In the genomic region with DNA sequence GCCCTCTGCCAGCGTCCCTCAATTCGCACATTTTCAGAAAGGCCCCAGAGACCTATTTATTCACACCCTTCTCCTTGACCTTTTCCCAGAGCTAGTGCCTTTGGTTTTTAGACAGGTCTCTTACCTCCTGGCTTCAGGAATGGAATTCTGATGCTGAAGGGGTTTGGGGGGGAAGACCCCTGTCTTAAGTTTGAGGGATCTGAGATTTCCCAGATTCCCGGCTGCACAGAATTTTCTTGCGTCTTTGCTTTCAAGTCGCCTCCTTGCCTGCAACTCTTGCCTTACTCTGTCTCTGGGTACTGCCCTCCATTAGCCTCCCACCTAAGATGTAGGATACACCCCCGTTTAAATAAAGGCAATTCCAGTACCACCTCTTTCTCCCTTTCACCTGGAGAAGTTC, we compare ENCODE assay signal across 8 cellular contexts. TPM values are rescaled to one million over a fixed set of nuclear protein-coding genes. Genes with fewer than 3 reads are reported as not detected.
DNase-seq lines count a peak whose midpoint lies in the region; ATAC-seq and TF ChIP-seq lines count a peak whose summit lies in the region.
"Had no signal": no experiment of that assay in that cellular context is flagged by ENCODE, and none has a peak within 500 bp of the region (broad histone marks: within the 10 kb centered on the region; RNA-seq: fewer than 3 reads in every experiment).

No MANE protein-coding gene starts in this region.

- H3K27ac ChIP-seq in HEK293 (ENCODE audit: extremely low read depth, low read depth, low read length) (peak overlapping the region; percentile 89), iPS-18a (ENCODE audit: low read length) (no peak overlapping the region), smooth muscle cell (ENCODE audit: low read depth) (peak overlapping the region; percentile 53)

- peaks cover 0 to 54% of the 10 kb centered on the region in 2 experiments; a peak in 2 of 3 replicates for H3K36me3 ChIP-seq in HEK293 (ENCODE audit: control insufficient read depth in 2 of 2, insufficient read depth in 1 of 2, low read length in 2 of 2)
- H3K36me3 ChIP-seq in iPS-18a (ENCODE audit: control insufficient read depth, low read depth, low read length) = no peaks in the 10 kb centered on the region
- no peaks in the 10 kb centered on the region for H3K36me3 ChIP-seq in smooth muscle cell (ENCODE audit: low read depth)

- ATAC-seq in HG02610 (IDR thresholded peaks at IDR 0.05; ENCODE audit: unreplicated experiment) = no peak

- H3K9me3 ChIP-seq in HEK293 (ENCODE audit: control insufficient read depth, insufficient read depth, low read depth, low read length) = no peaks in the 10 kb centered on the region
- no peaks in the 10 kb centered on the region for H3K9me3 ChIP-seq in iPS-18a (ENCODE audit: control insufficient read depth, low read depth, low read length)
- H3K9me3 ChIP-seq in smooth muscle cell (replicated peaks; ENCODE audit: low read depth) = no peaks in the 10 kb centered on the region

- TF ChIP-seq CTCF in HEK293 (tag by site-specific recombination; IDR thresholded peaks at IDR 0.05) (no peak), smooth muscle cell (IDR thresholded peaks at IDR 0.05; ENCODE audit: borderline replicate concordance, insufficient read depth, poor library complexity, severe bottlenecking) (no peak)

- H3K4me1 ChIP-seq in HEK293 (ENCODE audit: control insufficient read depth, insufficient read depth, low read length) (peaks cover 7% of the 10 kb centered on the region), iPS-18a (ENCODE audit: control insufficient read depth, low read depth, low read length) (peaks cover 59% of the 10 kb centered on the region), smooth muscle cell (ENCODE audit: low read depth) (peaks cover 34% of the 10 kb centered on the region)

- whole genome bisulfite sequencing in smooth muscle cell (ENCODE audit: low lambda C conversion rate) = 16% methylated on average over 6 of the region's 6 CpGs

- peaks cover 10% of the 10 kb centered on the region for H3F3A ChIP-seq in smooth muscle cell (ENCODE audit: low read depth)

- H4K20me1 ChIP-seq in smooth muscle cell (ENCODE audit: low read depth) = peaks cover 7% of the 10 kb centered on the region

- CTCF ChIA-PET in HEK293 (lab: Yijun Ruan, JAX) = interaction anchor here (0.6 kb wide), 1 partner anchor 554 kb away, joined by 6 read pairs; no protein-coding TSS in a partner anchor
- CTCF ChIA-PET in activated CD4-positive, alpha-beta memory T cell treated with anti-CD3 and anti-CD28 coated beads, Interleukin-2, amount 10 ng/mL, durations not matched to agents 7 days and 5 days (lab: Charles Lee) = interaction anchor here (1.4 kb wide), 1 partner anchor 10 kb away, joined by 8 read pairs; no protein-coding TSS in a partner anchor

- no peak overlapping the region for H3K9ac ChIP-seq in iPS-18a (ENCODE audit: low read length)
- H3K9ac ChIP-seq in smooth muscle cell (ENCODE audit: low read depth) = peak overlapping the region; percentile 60

- H2AFZ ChIP-seq in smooth muscle cell (ENCODE audit: low read depth) = peak overlapping the region; percentile 83

- no peak for DNase-seq in activated CD4-positive, alpha-beta memory T cell treated with anti-CD3 and anti-CD28 coated beads, Interleukin-2, amount 10 ng/mL, durations not matched to agents 7 days and 5 days
- DNase-seq in smooth muscle cell (lab: John Stamatoyannopoulos, UW; ENCODE audit: unreplicated experiment) = no peak
- no peak for DNase-seq in NCI-H187 (lab: John Stamatoyannopoulos, UW)
- no peak for DNase-seq in NCI-H1436 (lab: John Stamatoyannopoulos, UW)
- DNase-seq: NCI-H446 treated with DMSO at 0.1 percent for 48 hours had no signal

- H3K4me2 ChIP-seq in smooth muscle cell = peak overlapping the region; percentile 88

- H3K9me3 Mint-ChIP-seq in activated CD4-positive, alpha-beta memory T cell treated with anti-CD3 and anti-CD28 coated beads, Interleukin-2, amount 10 ng/mL, durations not matched to agents 7 days and 5 days = no peaks in the 10 kb centered on the region

- peaks cover 99% of the 10 kb centered on the region for H3K27me3 ChIP-seq in iPS-18a (ENCODE audit: control insufficient read depth, insufficient read depth, low read length)
- H3K27me3 ChIP-seq in smooth muscle cell (ENCODE audit: low read depth) = peaks cover 18% of the 10 kb centered on the region

- H3K4me3 Mint-ChIP-seq in activated CD4-positive, alpha-beta memory T cell treated with anti-CD3 and anti-CD28 coated beads, Interleukin-2, amount 10 ng/mL, durations not matched to agents 7 days and 5 days = peak overlapping the region; percentile 92

- peak overlapping the region; percentile 99 for H3K27ac Mint-ChIP-seq in activated CD4-positive, alpha-beta memory T cell treated with anti-CD3 and anti-CD28 coated beads, Interleukin-2, amount 10 ng/mL, durations not matched to agents 7 days and 5 days

- peaks cover 55% of the 10 kb centered on the region for H3K4me1 Mint-ChIP-seq in activated CD4-positive, alpha-beta memory T cell treated with anti-CD3 and anti-CD28 coated beads, Interleukin-2, amount 10 ng/mL, durations not matched to agents 7 days and 5 days

- POLR2A ChIA-PET in HEK293 (lab: Yijun Ruan, JAX) = interaction anchor here (0.6 kb wide), 2 partner anchors 123 to 372 kb away, joined by 3 to 4 read pairs; no protein-coding TSS in a partner anchor
- POLR2A ChIA-PET in activated CD4-positive, alpha-beta memory T cell treated with anti-CD3 and anti-CD28 coated beads, Interleukin-2, amount 10 ng/mL, durations not matched to agents 7 days and 5 days (lab: Charles Lee) = interaction anchor here (0.7 to 10.4 kb wide), 13 partner anchors 9 to 962 kb away, joined by 3 to 121 read pairs (median 4); no protein-coding TSS in a partner anchor

- peaks cover 72% of the 10 kb centered on the region for H3K36me3 Mint-ChIP-seq in activated CD4-positive, alpha-beta memory T cell treated with anti-CD3 and anti-CD28 coated beads, Interleukin-2, amount 10 ng/mL, durations not matched to agents 7 days and 5 days (ENCODE audit: low read depth)

- H3K27me3 Mint-ChIP-seq in activated CD4-positive, alpha-beta memory T cell treated with anti-CD3 and anti-CD28 coated beads, Interleukin-2, amount 10 ng/mL, durations not matched to agents 7 days and 5 days = peaks cover 16% of the 10 kb centered on the region

- H3K4me3 ChIP-seq in HEK293 (ENCODE audit: low read depth, low read length) (peak overlapping the region; percentile 63), iPS-18a (ENCODE audit: low read length) (peak overlapping the region; percentile 46), smooth muscle cell (peak overlapping the region; percentile 64)

- peaks cover 23% of the 10 kb centered on the region for H3K79me2 ChIP-seq in smooth muscle cell (ENCODE audit: low read depth)

TF ChIP-seq in HEK293, 187 proteins besides CTCF, POLR2A, EP300 and RAD21:
- no peak for TF ChIP-seq ZNF510 (tag by site-specific recombination; IDR thresholded peaks at IDR 0.05; ENCODE audit: insufficient replicate concordance)
- no peak for TF ChIP-seq ZNF529 (tag by site-specific recombination; IDR thresholded peaks at IDR 0.05; ENCODE audit: insufficient replicate concordance)

RNA-seq across cellular contexts. Expression of a gene that starts 1.9 kb away (rescaled TPM):
- 100 to 1,000 TPM; 112 TPM for total RNA-seq in activated CD4-positive, alpha-beta memory T cell treated with anti-CD3 and anti-CD28 coated beads, Interleukin-2, amount 10 ng/mL, durations not matched to agents 7 days and 5 days
- total RNA-seq in smooth muscle cell = 2.3 and 5.2 TPM in 2 replicates
- polyA plus RNA-seq in smooth muscle cell = 6.9 and 22.6 TPM in 2 replicates

Comparison
In these comparisons a context has a peak if more than half of its experiments do, and no peak if none do; other contexts are left out.
1. RNA of a gene that starts 1.9 kb away (total RNA-seq): 112 TPM in activated CD4-positive, alpha-beta memory T cell treated with anti-CD3 and anti-CD28 coated beads, Interleukin-2, amount 10 ng/mL, durations not matched to agents 7 days and 5 days; 2.3 to 5.2 TPM in smooth muscle cell; every median in the first group is over 10 times any median in the second.
2. Peak in every context shown above with its lines, with median percentiles within 50 percentile points of each other: H3K4me3 ChIP-seq.